ENCODE assay signal across 12 cellular contexts in the genomic region with DNA sequence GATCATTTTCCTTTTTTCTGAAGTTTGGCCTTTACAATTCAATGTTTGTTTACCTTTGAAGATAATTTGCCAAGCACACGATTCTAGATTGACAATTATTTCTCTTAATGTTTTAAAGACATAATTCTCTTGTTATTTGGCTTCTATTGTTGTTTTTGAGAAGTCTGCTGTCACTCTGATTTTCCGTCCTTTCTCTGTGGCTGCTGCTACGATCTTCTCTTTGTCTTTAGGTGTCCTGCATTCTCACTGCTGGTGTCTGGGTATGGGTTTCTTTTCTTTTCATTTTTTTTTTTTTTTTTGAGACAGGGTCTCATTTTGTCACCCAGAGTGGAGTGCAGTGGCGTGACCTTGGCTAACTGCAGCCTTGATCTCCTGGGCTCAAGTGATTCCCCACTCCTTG. TPM values are rescaled to one million over a fixed set of nuclear protein-coding genes. Genes with fewer than 3 reads are reported as not detected.
"Had no signal": no experiment of that assay in that cellular context is flagged by ENCODE, and none has a peak within 500 bp of the region (broad histone marks: within the 10 kb centered on the region; RNA-seq: fewer than 3 reads in every experiment).

No MANE protein-coding gene starts in this region.

- H3K4me1 ChIP-seq: HAP-1 had no signal

- DNase-seq: GM23248, GOT3, H7, H9, HCEC 1CT, HFFc6 had no signal

- H3K4me3 ChIP-seq: GM23248, GM23338, HAP-1 had no signal

- H2AFZ ChIP-seq: GM23248, GM23338 had no signal

- H3K4me2 ChIP-seq: GM23338 had no signal

- H3K27ac Mint-ChIP-seq: GM23338, H9, HFFc6 had no signal

- FAIRE-seq: H1, H54 had no signal

- H3K27ac ChIP-seq: GM23248 had no signal

- H3K4me3 Mint-ChIP-seq: GM23338, H9, HFFc6 had no signal

- H3K36me3 ChIP-seq: HAP-1 had no signal

- ATAC-seq: GM23338, HCT116 had no signal

- H3K4me1 Mint-ChIP-seq: GM23338 had no signal

- H3K9me3 Mint-ChIP-seq: HFFc6 had no signal

- H3K9ac ChIP-seq: GM23248 had no signal

RNA-seq across cellular contexts. Expression of a gene that starts 15.1 kb away (rescaled TPM):
- total RNA-seq: H1, H4, H9, HFFc6 had no signal
- polyA plus RNA-seq: GM23248, H1 had no signal

RNA-seq across cellular contexts. Expression of a gene that starts 36.6 kb away (rescaled TPM):
- total RNA-seq: GM23248, H1, H7, H9 had no signal
- polyA plus RNA-seq: GM23338, H1 had no signal
